Comparison of ENCODE assay signal across 28 cellular contexts in the genomic region with DNA sequence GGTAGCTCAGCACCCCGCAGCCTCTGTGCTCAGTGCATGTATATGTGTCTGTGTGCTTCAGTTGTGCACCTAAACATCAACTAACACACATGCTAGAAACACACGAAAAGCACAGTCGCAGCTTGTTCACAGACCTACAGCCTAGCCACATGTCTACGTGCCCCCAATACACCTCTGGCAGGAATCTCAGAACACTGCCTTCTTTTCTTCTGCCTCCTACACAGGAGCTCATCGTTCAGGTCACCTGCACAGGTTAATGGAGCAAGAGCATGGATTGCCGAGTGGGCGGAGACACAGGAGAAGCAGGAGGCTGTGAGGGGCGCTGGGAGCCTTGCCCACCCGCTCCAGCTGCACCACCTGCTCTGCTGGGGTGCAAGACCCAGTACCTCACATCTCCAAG.
"Had no signal": no experiment of that assay in that cellular context is flagged by ENCODE, and none has a peak within 500 bp of the region (broad histone marks: within the 10 kb centered on the region; RNA-seq: fewer than 3 reads in every experiment).

No MANE protein-coding gene starts in this region.

- H3K27me3 Mint-ChIP-seq: activated naive CD8-positive, alpha-beta T cell; natural killer cell treated with Interleukin-12 subunit alpha and Interleukin-12 subunit beta and Interleukin-15 and Interleukin-18, amount 100 ng/mL, for 72 hours; progenitor cell of endocrine pancreas; stimulated activated memory B cell treated with anti-CD40 and anti-IgM and Interleukin-4, amounts not matched to agents 10 μg/mL and 1 μg/mL and 100 μg/mL, for 72 hours; stimulated activated naive CD8-positive, alpha-beta T cell treated with anti-CD3 and anti-CD28 coated beads, Interleukin-15, amount 100 ng/mL, for 72 hours had no signal

- DNase-seq: activated CD4-positive, alpha-beta T cell treated with anti-CD3 and anti-CD28 coated beads for 4 hours; activated CD4-positive, alpha-beta T cell treated with anti-CD3 and anti-CD28 coated beads, Interleukin-2, amount 50 U/mL, for 4 hours; activated effector memory CD4-positive, alpha-beta T cell treated with Interleukin-2 at 50 U/mL for 16 hours; activated naive CD4-positive, alpha-beta T cell treated with Interleukin-2 at 50 U/mL for 16 hours; anterior cingulate cortex; dermis blood vessel endothelial cell; effector CD4-positive, alpha-beta T cell; hippocampal formation; lower lobe of right lung; mesendoderm; ovary; right lobe of liver; stimulated activated CD4-positive, alpha-beta T cell treated with anti-CD3 and anti-CD28 coated beads, Interleukin-12 subunit alpha, Interleukin-12 subunit beta, amount 100 ng/mL, for 4 hours; stimulated activated CD4-positive, alpha-beta T cell treated with anti-CD3 and anti-CD28 coated beads, Interleukin-4, amount 100 ng/mL, for 4 hours; stimulated activated CD8-positive, alpha-beta memory T cell treated with anti-CD3 and anti-CD28 coated beads, Interleukin-4, amount 100 ng/mL, for 48 hours; stimulated activated naive CD8-positive, alpha-beta T cell treated with anti-CD3 and anti-CD28 coated beads, Interleukin-15, amount 100 ng/mL, for 72 hours; T-helper 9 cell; thyroid gland; upper lobe of left lung had no signal

- H3K36me3 ChIP-seq: ovary, right lobe of liver, thyroid gland, vagina had no signal

- H3K9me3 Mint-ChIP-seq: natural killer cell treated with Interleukin-12 subunit alpha and Interleukin-12 subunit beta and Interleukin-15 and Interleukin-18, amount 100 ng/mL, for 72 hours; stimulated activated memory B cell treated with anti-CD40 and anti-IgM and Interleukin-4, amounts not matched to agents 10 μg/mL and 1 μg/mL and 100 μg/mL, for 72 hours; stimulated activated naive CD8-positive, alpha-beta T cell treated with anti-CD3 and anti-CD28 coated beads, Interleukin-15, amount 100 ng/mL, for 72 hours; T-helper 1 cell treated with Interleukin-12 subunit alpha and Interleukin-12 subunit beta and Interleukin-4 antibody, amounts not matched to agents 30 μg/mL and 1 μg/mL, for 36 hours had no signal

- H3K36me3 Mint-ChIP-seq: activated naive CD8-positive, alpha-beta T cell; natural killer cell treated with Interleukin-12 subunit alpha and Interleukin-12 subunit beta and Interleukin-15 and Interleukin-18, amount 100 ng/mL, for 72 hours had no signal

- H3K27ac Mint-ChIP-seq: activated naive CD8-positive, alpha-beta T cell; natural killer cell treated with Interleukin-12 subunit alpha and Interleukin-12 subunit beta and Interleukin-15 and Interleukin-18, amount 100 ng/mL, for 72 hours; progenitor cell of endocrine pancreas; stimulated activated memory B cell treated with anti-CD40 and anti-IgM and Interleukin-4, amounts not matched to agents 10 μg/mL and 1 μg/mL and 100 μg/mL, for 72 hours; stimulated activated naive CD8-positive, alpha-beta T cell treated with anti-CD3 and anti-CD28 coated beads, Interleukin-15, amount 100 ng/mL, for 72 hours; T-helper 1 cell treated with Interleukin-12 subunit alpha and Interleukin-12 subunit beta and Interleukin-4 antibody, amounts not matched to agents 30 μg/mL and 1 μg/mL, for 36 hours had no signal

- H3K4me3 ChIP-seq: gastroesophageal sphincter, lower lobe of right lung, mucosa of descending colon, ovary, right lobe of liver, thyroid gland, upper lobe of left lung had no signal

- ATAC-seq: gastroesophageal sphincter; left lobe of liver; natural killer cell treated with Interleukin-12 subunit alpha and Interleukin-12 subunit beta and Interleukin-15 and Interleukin-18, amount 100 ng/mL, for 72 hours; right lobe of liver; stimulated activated memory B cell treated with anti-CD40 and anti-IgM and Interleukin-4, amounts not matched to agents 10 μg/mL and 1 μg/mL and 100 μg/mL, for 72 hours; stimulated activated naive CD8-positive, alpha-beta T cell treated with anti-CD3 and anti-CD28 coated beads, Interleukin-15, amount 100 ng/mL, for 72 hours had no signal

- H3K27ac ChIP-seq: gastroesophageal sphincter, lower lobe of right lung, ovary, right lobe of liver, thyroid gland, upper lobe of left lung, vagina had no signal

- H3K27me3 ChIP-seq: gastroesophageal sphincter, ovary, right lobe of liver, thyroid gland, upper lobe of left lung, vagina had no signal

- H3K9me3 ChIP-seq: gastroesophageal sphincter, lower lobe of right lung, mucosa of descending colon, ovary, right lobe of liver, thyroid gland, upper lobe of left lung, vagina had no signal

- H3K4me3 Mint-ChIP-seq: activated naive CD8-positive, alpha-beta T cell; natural killer cell treated with Interleukin-12 subunit alpha and Interleukin-12 subunit beta and Interleukin-15 and Interleukin-18, amount 100 ng/mL, for 72 hours; stimulated activated memory B cell treated with anti-CD40 and anti-IgM and Interleukin-4, amounts not matched to agents 10 μg/mL and 1 μg/mL and 100 μg/mL, for 72 hours; stimulated activated naive CD8-positive, alpha-beta T cell treated with anti-CD3 and anti-CD28 coated beads, Interleukin-15, amount 100 ng/mL, for 72 hours; T-helper 1 cell treated with Interleukin-12 subunit alpha and Interleukin-12 subunit beta and Interleukin-4 antibody, amounts not matched to agents 30 μg/mL and 1 μg/mL, for 36 hours had no signal
